ENCODE assay signal across 12 cellular contexts in the genomic region with DNA sequence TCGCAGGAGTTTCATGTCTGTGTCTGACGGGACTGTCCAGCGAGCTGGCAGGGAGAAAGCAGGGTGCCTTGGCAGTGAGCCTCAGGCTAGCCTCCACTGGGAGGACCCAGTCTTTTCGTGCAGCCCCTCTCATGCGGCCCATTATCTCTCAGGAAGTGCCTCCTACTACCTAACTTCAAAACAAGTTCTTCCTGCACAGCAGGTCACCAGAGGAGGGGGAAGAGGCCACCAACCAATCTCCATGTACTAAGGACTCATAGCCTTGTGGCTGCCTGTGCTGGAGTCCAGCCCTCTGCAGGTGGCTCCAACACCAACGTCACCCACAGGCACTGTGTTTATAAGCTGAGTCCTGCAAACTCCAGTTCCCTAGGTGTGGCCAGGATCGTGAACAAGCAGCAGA. TPM values are rescaled to one million over a fixed set of nuclear protein-coding genes. Genes with fewer than 3 reads are reported as not detected.
DNase-seq lines count a peak whose midpoint lies in the region; ATAC-seq and TF ChIP-seq lines count a peak whose summit lies in the region.
"Had no signal": no experiment of that assay in that cellular context is flagged by ENCODE, and none has a peak within 500 bp of the region (broad histone marks: within the 10 kb centered on the region; RNA-seq: fewer than 3 reads in every experiment).

No MANE protein-coding gene starts in this region.

- no peaks in the 10 kb centered on the region for H3K9me3 Mint-ChIP-seq in activated T-cell treated with anti-CD3 and anti-CD28 coated beads, Interleukin-2, amount 50 U/mL, for 24 hours
- H3K9me3 Mint-ChIP-seq in activated T-cell treated with anti-CD3 and anti-CD28 coated beads, Interleukin-2, amount 50 U/mL, for 4 hours: no peaks in the 10 kb centered on the region
- H3K9me3 Mint-ChIP-seq in WTC11 (no peaks in the 10 kb centered on the region), mesothelial cell of epicardium (no peaks in the 10 kb centered on the region)
- H3K9me3 Mint-ChIP-seq: natural killer cell had no signal

- no peak overlapping the region for H3K4me3 Mint-ChIP-seq in activated T-cell treated with anti-CD3 and anti-CD28 coated beads, Interleukin-2, amount 50 U/mL, for 24 hours
- H3K4me3 Mint-ChIP-seq in activated T-cell treated with anti-CD3 and anti-CD28 coated beads, Interleukin-2, amount 50 U/mL, for 4 hours: no peak overlapping the region
- H3K4me3 Mint-ChIP-seq in WTC11: peak overlapping the region; percentile 12; the same call in 1 of the 2 replicates
- no peak overlapping the region for H3K4me3 Mint-ChIP-seq in mesothelial cell of epicardium
- H3K4me3 Mint-ChIP-seq: natural killer cell had no signal

- no peaks in the 10 kb centered on the region for H3K9me3 ChIP-seq in tibial artery

- POLR2A ChIA-PET in WTC11 (lab: Charles Lee): interaction anchor here (0.6 kb wide), 1 partner anchor 242 kb away, joined by 3 read pairs; no protein-coding TSS in a partner anchor

- no peaks in the 10 kb centered on the region for H3K27me3 ChIP-seq in tibial artery

- H3K27me3 Mint-ChIP-seq in activated T-cell treated with anti-CD3 and anti-CD28 coated beads, Interleukin-2, amount 50 U/mL, for 24 hours: no peaks in the 10 kb centered on the region
- no peaks in the 10 kb centered on the region for H3K27me3 Mint-ChIP-seq in activated T-cell treated with anti-CD3 and anti-CD28 coated beads, Interleukin-2, amount 50 U/mL, for 4 hours (ENCODE audit: low read depth)
- H3K27me3 Mint-ChIP-seq in WTC11 (ENCODE audit: low read depth): peaks cover 24% of the 10 kb centered on the region
- H3K27me3 Mint-ChIP-seq in mesothelial cell of epicardium (ENCODE audit: low read depth): peaks cover 31% of the 10 kb centered on the region

- no peaks in the 10 kb centered on the region for H3K36me3 ChIP-seq in tibial artery
- H3K36me3 ChIP-seq: cardiac muscle cell had no signal

- no peak for TF ChIP-seq CTCF in WTC11 (IDR thresholded peaks at IDR 0.05)
- no peak for TF ChIP-seq CTCF in tibial artery (IDR thresholded peaks at IDR 0.05)
- TF ChIP-seq CTCF in mesothelial cell of epicardium (IDR thresholded peaks at IDR 0.05; ENCODE audit: unreplicated experiment): no peak

- intact Hi-C loops in tibial artery (cut with DNase I; ENCODE audit: low total_unique reads): no loop called here

- no peak overlapping the region for H3K4me3 ChIP-seq in tibial artery
- H3K4me3 ChIP-seq: cardiac muscle cell had no signal

- H3K4me1 Mint-ChIP-seq in activated T-cell treated with anti-CD3 and anti-CD28 coated beads, Interleukin-2, amount 50 U/mL, for 24 hours (ENCODE audit: low read depth): peaks cover 47% of the 10 kb centered on the region
- peaks cover 65% of the 10 kb centered on the region for H3K4me1 Mint-ChIP-seq in activated T-cell treated with anti-CD3 and anti-CD28 coated beads, Interleukin-2, amount 50 U/mL, for 4 hours (ENCODE audit: low read depth)
- peaks cover 41% of the 10 kb centered on the region for H3K4me1 Mint-ChIP-seq in WTC11
- H3K4me1 Mint-ChIP-seq in mesothelial cell of epicardium: peaks cover 8% of the 10 kb centered on the region

- peaks cover 0 to 36% (median 24%) of the 10 kb centered on the region in 4 donors for H3K4me1 ChIP-seq in tibial artery

- DNase-seq in activated T-cell treated with anti-CD3 and anti-CD28 coated beads, Interleukin-2, amount 50 U/mL, for 24 hours: peak; percentile 33
- DNase-seq in activated T-cell treated with anti-CD3 and anti-CD28 coated beads, Interleukin-2, amount 50 U/mL, for 4 hours: no peak
- DNase-seq in WTC11 (ENCODE audit: low spot score) (peak; percentile 12), islet precursor cell (peak; percentile 81), tibial artery (peak; percentile 16 to 58), NCI-H524 treated with DMSO at 0.1 percent for 48 hours (lab: John Stamatoyannopoulos, UW) (no peak), mesothelial cell of epicardium (ENCODE audit: low spot score in 2 of 2, unreplicated experiment in 2 of 2) (no peak)
- DNase-seq: activated CD4-positive, alpha-beta T cell treated with anti-CD3 and anti-CD28 coated beads for 4 hours; natural killer cell; NCI-H1092 treated with DMSO at 0.1 percent for 48 hours had no signal

- H3K27ac Mint-ChIP-seq in activated T-cell treated with anti-CD3 and anti-CD28 coated beads, Interleukin-2, amount 50 U/mL, for 24 hours: peak overlapping the region; percentile 42
- 0 out of 2 replicates have a peak overlapping the region, but pooled peaks have one; percentile 6 for H3K27ac Mint-ChIP-seq in WTC11
- no peak overlapping the region for H3K27ac Mint-ChIP-seq in mesothelial cell of epicardium
- H3K27ac Mint-ChIP-seq: natural killer cell had no signal

- no peak overlapping the region for H3K27ac ChIP-seq in tibial artery
- H3K27ac ChIP-seq: cardiac muscle cell had no signal

- CTCF ChIA-PET in WTC11 (lab: Charles Lee): interaction anchor here (1.4 to 2.1 kb wide), 2 partner anchors 29 to 40 kb away, joined by 5 to 14 read pairs; no protein-coding TSS in a partner anchor

- no peaks in the 10 kb centered on the region for H3K36me3 Mint-ChIP-seq in activated T-cell treated with anti-CD3 and anti-CD28 coated beads, Interleukin-2, amount 50 U/mL, for 24 hours (ENCODE audit: low read depth)
- H3K36me3 Mint-ChIP-seq in activated T-cell treated with anti-CD3 and anti-CD28 coated beads, Interleukin-2, amount 50 U/mL, for 4 hours (ENCODE audit: insufficient read depth): peaks cover 6% of the 10 kb centered on the region
- H3K36me3 Mint-ChIP-seq in WTC11 (no peaks in the 10 kb centered on the region), mesothelial cell of epicardium (no peaks in the 10 kb centered on the region)
- H3K36me3 Mint-ChIP-seq: natural killer cell had no signal

- ATAC-seq in activated T-cell treated with anti-CD3 and anti-CD28 coated beads, Interleukin-2, amount 50 U/mL, for 4 hours: no peak
- ATAC-seq in WTC11: peak; percentile 7; the same call in 1 of the 2 replicates
- ATAC-seq in HG03460 (IDR thresholded peaks at IDR 0.05; ENCODE audit: unreplicated experiment): no peak
- ATAC-seq: natural killer cell had no signal

TF ChIP-seq in WTC11, 78 proteins besides CTCF, POLR2A, EP300 and RAD21:
- no peak for TF ChIP-seq ATF2 (CRISPR knock-in tag; IDR thresholded peaks at IDR 0.05; ENCODE audit: borderline replicate concordance, low read depth)
- no peak for TF ChIP-seq FOXP1 (CRISPR knock-in tag; IDR thresholded peaks at IDR 0.05; ENCODE audit: borderline replicate concordance)
- TF ChIP-seq ZNF416 (CRISPR knock-in tag; IDR thresholded peaks at IDR 0.05): no peak
- TF ChIP-seq, protein P1, sequence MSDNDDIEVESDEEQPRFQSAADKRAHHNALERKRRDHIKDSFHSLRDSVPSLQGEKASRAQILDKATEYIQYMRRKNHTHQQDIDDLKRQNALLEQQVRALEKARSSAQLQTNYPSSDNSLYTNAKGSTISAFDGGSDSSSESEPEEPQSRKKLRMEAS (CRISPR knock-in tag; IDR thresholded peaks at IDR 0.05): no peak
- TF ChIP-seq CBFB (CRISPR knock-in tag; IDR thresholded peaks at IDR 0.05; ENCODE audit: low read depth): no peak
- no peak for TF ChIP-seq ESRRA (CRISPR knock-in tag; IDR thresholded peaks at IDR 0.05; ENCODE audit: borderline replicate concordance)
- TF ChIP-seq SOX15 (CRISPR knock-in tag; IDR thresholded peaks at IDR 0.05): no peak
- TF ChIP-seq ZNF396 (CRISPR knock-in tag; IDR thresholded peaks at IDR 0.05; ENCODE audit: borderline replicate concordance): no peak
- TF ChIP-seq, protein P2, sequence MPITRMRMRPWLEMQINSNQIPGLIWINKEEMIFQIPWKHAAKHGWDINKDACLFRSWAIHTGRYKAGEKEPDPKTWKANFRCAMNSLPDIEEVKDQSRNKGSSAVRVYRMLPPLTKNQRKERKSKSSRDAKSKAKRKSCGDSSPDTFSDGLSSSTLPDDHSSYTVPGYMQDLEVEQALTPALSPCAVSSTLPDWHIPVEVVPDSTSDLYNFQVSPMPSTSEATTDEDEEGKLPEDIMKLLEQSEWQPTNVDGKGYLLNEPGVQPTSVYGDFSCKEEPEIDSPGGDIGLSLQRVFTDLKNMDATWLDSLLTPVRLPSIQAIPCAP (CRISPR knock-in tag; IDR thresholded peaks at IDR 0.05): no peak
- no peak for TF ChIP-seq JUN (CRISPR knock-in tag; IDR thresholded peaks at IDR 0.05)
- no peak for TF ChIP-seq TEAD4 (CRISPR knock-in tag; IDR thresholded peaks at IDR 0.05)
TF ChIP-seq in WTC11: peak in this region for 0.

RNA-seq across cellular contexts. Expression of gene VIPR1, which starts 4.8 kb away (rescaled TPM):
- total RNA-seq in activated T-cell treated with anti-CD3 and anti-CD28 coated beads, Interleukin-2, amount 50 U/mL, for 4 hours: 1 to 10 TPM; 2.2 to 4.7 (median 4.6) TPM
- total RNA-seq in WTC11 (2021) (7.1 to 9.4 TPM (median 7.2 TPM) in 3 replicates), mesothelial cell of epicardium (2.1 to 2.8 TPM (median 2.3 TPM) in 3 replicates)

Comparison
In these comparisons a context has a peak if more than half of its experiments do, and no peak if none do; other contexts are left out.
1. DNase-seq: peak in activated T-cell treated with anti-CD3 and anti-CD28 coated beads, Interleukin-2, amount 50 U/mL, for 24 hours (single experiment), WTC11 (single experiment), islet precursor cell (single experiment) and tibial artery (2 of 2); none in activated T-cell treated with anti-CD3 and anti-CD28 coated beads, Interleukin-2, amount 50 U/mL, for 4 hours (single experiment), NCI-H524 treated with DMSO at 0.1 percent for 48 hours (single experiment) and mesothelial cell of epicardium (0 of 2).